ENCODE assay signal across 8 cellular contexts in the genomic region with DNA sequence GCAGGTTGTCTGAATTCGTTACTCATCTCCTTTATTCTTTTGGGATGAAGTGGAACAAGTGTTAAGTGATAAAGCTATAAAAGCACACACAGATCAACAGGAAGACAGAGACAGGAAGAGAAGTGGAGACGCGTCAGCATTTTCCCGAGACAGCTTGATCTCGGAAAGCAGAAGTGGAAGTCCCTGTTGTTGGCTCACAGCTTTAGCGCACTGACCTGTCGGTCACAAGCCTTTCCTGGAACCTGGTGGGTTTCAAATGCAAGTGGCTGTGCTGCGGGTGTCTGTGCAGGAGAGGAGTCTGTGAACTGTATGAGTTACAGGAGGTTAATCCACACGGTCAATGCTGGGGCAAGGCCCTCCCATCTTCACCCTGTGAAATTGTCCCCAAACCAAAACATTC.
DNase-seq lines count a peak whose midpoint lies in the region; ATAC-seq and TF ChIP-seq lines count a peak whose summit lies in the region.

No MANE protein-coding gene starts in this region.

- H3K9me3 Mint-ChIP-seq in dendritic cell treated with granulocyte-macrophage colony-stimulating factor and Interleukin-4, amounts not matched to agents 40 ng/mL and 50 ng/mL, for 4 days, result no peaks in the 10 kb centered on the region
- H3K9me3 Mint-ChIP-seq in naive thymus-derived CD8-positive, alpha-beta T cell, result no peaks in the 10 kb centered on the region
- peaks cover 2% of the 10 kb centered on the region for H3K9me3 Mint-ChIP-seq in chondrocyte (ENCODE audit: low read depth)

- TF ChIP-seq CTCF in chondrocyte (IDR thresholded peaks at IDR 0.05), result no peak

- no peaks in the 10 kb centered on the region for H3K36me3 Mint-ChIP-seq in dendritic cell treated with granulocyte-macrophage colony-stimulating factor and Interleukin-4, amounts not matched to agents 40 ng/mL and 50 ng/mL, for 4 days (ENCODE audit: low read depth)
- no peaks in the 10 kb centered on the region for H3K36me3 Mint-ChIP-seq in naive thymus-derived CD8-positive, alpha-beta T cell
- no peaks in the 10 kb centered on the region for H3K36me3 Mint-ChIP-seq in chondrocyte (ENCODE audit: low read depth)

- no peaks in the 10 kb centered on the region for H3K27me3 Mint-ChIP-seq in dendritic cell treated with granulocyte-macrophage colony-stimulating factor and Interleukin-4, amounts not matched to agents 40 ng/mL and 50 ng/mL, for 4 days
- peaks cover 0 to 4% (median 0%) of the 10 kb centered on the region in 5 donors for H3K27me3 Mint-ChIP-seq in naive thymus-derived CD8-positive, alpha-beta T cell
- H3K27me3 Mint-ChIP-seq in chondrocyte (ENCODE audit: low read depth), result no peaks in the 10 kb centered on the region

- H3K27ac Mint-ChIP-seq in dendritic cell treated with granulocyte-macrophage colony-stimulating factor and Interleukin-4, amounts not matched to agents 40 ng/mL and 50 ng/mL, for 4 days, result peak overlapping the region; percentile 84
- peak overlapping the region in 8 of 10 donors; percentile 7 to 88 (median 74) for H3K27ac Mint-ChIP-seq in naive thymus-derived CD8-positive, alpha-beta T cell
- no peak overlapping the region for H3K27ac Mint-ChIP-seq in chondrocyte (ENCODE audit: unreplicated experiment)

- H3K4me1 Mint-ChIP-seq in dendritic cell treated with granulocyte-macrophage colony-stimulating factor and Interleukin-4, amounts not matched to agents 40 ng/mL and 50 ng/mL, for 4 days (ENCODE audit: low read depth), result peaks cover 45% of the 10 kb centered on the region
- peaks cover 6 to 18% (median 7%) of the 10 kb centered on the region in 4 donors for H3K4me1 Mint-ChIP-seq in naive thymus-derived CD8-positive, alpha-beta T cell
- peaks cover 40% of the 10 kb centered on the region for H3K4me1 Mint-ChIP-seq in chondrocyte (ENCODE audit: low read depth)

- H3K4me3 Mint-ChIP-seq in dendritic cell treated with granulocyte-macrophage colony-stimulating factor and Interleukin-4, amounts not matched to agents 40 ng/mL and 50 ng/mL, for 4 days, result peak overlapping the region; percentile 50
- H3K4me3 Mint-ChIP-seq in naive thymus-derived CD8-positive, alpha-beta T cell, result peak overlapping the region; percentile 52 to 83 (median 72)
- H3K4me3 Mint-ChIP-seq in chondrocyte (ENCODE audit: unreplicated experiment), result no peak overlapping the region

- POLR2A ChIA-PET in naive thymus-derived CD8-positive, alpha-beta T cell (lab: Charles Lee), result interaction anchor here (1.0 kb wide), 1 partner anchor 67 kb away, joined by 3 read pairs; no protein-coding TSS in a partner anchor

- intact Hi-C loops in dendritic cell treated with granulocyte-macrophage colony-stimulating factor and Interleukin-4, amounts not matched to agents 40 ng/mL and 50 ng/mL, for 4 days (cut with micrococcal nuclease), result loop anchor here (2.0 to 10.0 kb wide), 2 partner anchors 16 to 54 kb away; no protein-coding TSS in a partner anchor

- DNase-seq in NOMO-1 (lab: John Stamatoyannopoulos, UW; ENCODE audit: unreplicated experiment in 2 of 2), result peak; percentile 75 to 91
- peak in 4 of 10 donors; percentile 9 to 34 (median 14) for DNase-seq in naive thymus-derived CD8-positive, alpha-beta T cell
- DNase-seq in chondrocyte (ENCODE audit: low spot score), result no peak
- DNase-seq in iPS-NIHi7 (ENCODE audit: extremely low spot score), result no peak
- no peak for DNase-seq in NCI-H446 treated with DMSO at 0.1 percent for 48 hours (lab: John Stamatoyannopoulos, UW)

- peak; percentile 91 for ATAC-seq in GM18858 (IDR thresholded peaks at IDR 0.05; ENCODE audit: unreplicated experiment)
- peak; percentile 86 for ATAC-seq in HG02571 (IDR thresholded peaks at IDR 0.05; ENCODE audit: unreplicated experiment)
- ATAC-seq in naive thymus-derived CD8-positive, alpha-beta T cell, result peak; percentile 39 to 52

Comparison
In these comparisons a context has a peak if more than half of its experiments do, and no peak if none do; other contexts are left out.
1. DNase-seq: peak in NOMO-1 (2 of 2); none in chondrocyte (single experiment), iPS-NIHi7 (single experiment) and NCI-H446 treated with DMSO at 0.1 percent for 48 hours (single experiment).
2. Peak in every context shown above with its lines, with median percentiles within 50 percentile points of each other: ATAC-seq.